In the genomic region with DNA sequence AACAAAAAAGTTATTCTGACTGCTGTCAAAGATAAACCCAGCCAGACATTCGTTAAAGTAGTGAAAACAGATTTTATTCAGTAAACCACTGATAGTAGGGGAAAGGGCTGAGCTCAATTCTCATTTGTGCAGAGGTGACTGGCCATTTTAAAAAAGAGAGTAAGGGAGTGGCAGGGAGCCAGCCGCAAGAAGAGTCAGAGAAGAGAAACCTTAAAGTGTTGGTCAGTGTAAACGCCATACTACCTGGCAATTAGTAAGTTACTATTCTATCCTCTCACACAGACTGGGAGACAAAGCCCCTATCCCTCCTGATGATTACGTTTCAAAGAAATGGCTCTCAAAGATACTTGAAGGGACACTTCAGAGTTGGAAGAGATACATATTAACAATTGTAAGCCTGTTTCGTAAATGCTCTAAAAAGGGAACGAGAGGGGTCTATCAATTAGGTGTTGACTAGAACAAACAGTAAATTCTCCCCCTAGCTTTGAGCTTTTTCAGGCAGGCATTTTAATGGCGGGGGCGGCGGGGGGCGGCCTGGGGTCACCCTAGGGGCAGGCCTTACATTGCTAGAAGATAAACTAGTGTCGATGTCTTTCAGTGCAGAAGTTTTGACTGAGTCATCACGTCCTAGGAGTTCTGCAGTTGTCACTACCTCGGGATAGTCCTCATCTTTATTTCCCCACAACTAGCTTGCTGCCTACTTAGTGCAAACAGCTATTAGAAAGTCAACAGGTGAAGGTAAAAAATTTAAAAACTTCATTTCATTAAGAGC, we compare ENCODE assay signal across 1 cellular context.
TF ChIP-seq lines count a peak whose summit lies in the region.

No MANE protein-coding gene starts in this region.

TF ChIP-seq in SK-N-SH treated with all-trans-retinoic acid at 6 μM for 48 hours, 23 proteins besides CTCF, POLR2A, EP300 and RAD21 (continued from another document):
- TF ChIP-seq ESRRG (CRISPR knock-in tag; IDR thresholded peaks at IDR 0.05) (no peak), CSDC2 (CRISPR knock-in tag; IDR thresholded peaks at IDR 0.05) (no peak)
